Comparison of ENCODE assay signal across 8 cellular contexts in the genomic region with DNA sequence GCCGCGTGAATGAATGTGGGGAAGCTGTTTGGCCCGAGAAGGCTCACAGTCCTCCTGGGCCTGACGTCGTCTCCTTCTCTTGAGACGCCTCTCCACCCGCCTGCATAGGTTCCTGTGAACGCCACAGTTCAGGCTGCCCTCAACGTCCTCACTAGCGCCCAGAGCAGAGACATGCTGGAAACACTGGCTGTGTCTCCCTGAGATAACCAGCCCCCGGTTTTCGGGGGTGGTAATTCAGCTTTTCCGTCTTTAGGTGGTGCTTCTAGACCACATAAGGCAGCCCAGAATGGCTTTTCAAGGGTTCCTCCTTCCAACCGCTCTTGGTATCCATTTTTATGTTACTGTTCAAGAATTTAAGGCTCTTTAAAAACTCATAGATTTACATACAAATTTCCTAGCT.
DNase-seq lines count a peak whose midpoint lies in the region; ATAC-seq, FAIRE-seq and TF ChIP-seq lines count a peak whose summit lies in the region.

No MANE protein-coding gene starts in this region.

- H3K9me3 ChIP-seq in gastroesophageal sphincter, result no peaks in the 10 kb centered on the region
- no peaks in the 10 kb centered on the region for H3K9me3 ChIP-seq in pancreas
- H3K9me3 ChIP-seq in gastrocnemius medialis, result no peaks in the 10 kb centered on the region

- no peak for TF ChIP-seq CTCF in RWPE1 (conservative IDR thresholded peaks at IDR 0.05; ENCODE audit: low read depth)
- TF ChIP-seq CTCF in gastroesophageal sphincter (IDR thresholded peaks at IDR 0.05), result peak in 2 of 4 experiments; percentile 9 to 61
- no peak for TF ChIP-seq CTCF in pancreas (IDR thresholded peaks at IDR 0.05)
- peak in 1 of 5 experiments; percentile 17 for TF ChIP-seq CTCF in gastrocnemius medialis (IDR thresholded peaks at IDR 0.05 in 4 of 5, conservative IDR thresholded peaks at IDR 0.05 in 1 of 5)

- in situ Hi-C loops in gastrocnemius medialis (cut with MboI; ENCODE audit: low sequenced_read_pairs in 4 of 4), result no loop called here

- H3K4me1 ChIP-seq in gastroesophageal sphincter (peaks cover 0 to 10% (median 0%) of the 10 kb centered on the region in 3 donors), pancreas (no peaks in the 10 kb centered on the region), gastrocnemius medialis (no peaks in the 10 kb centered on the region)

- POLR2A ChIA-PET in RWPE1 (lab: Yijun Ruan, JAX; ENCODE audit: low non-redundant PET), result no interaction called here

- no peaks in the 10 kb centered on the region for H3K36me3 ChIP-seq in gastroesophageal sphincter
- H3K36me3 ChIP-seq in pancreas, result no peaks in the 10 kb centered on the region
- no peaks in the 10 kb centered on the region for H3K36me3 ChIP-seq in gastrocnemius medialis

- H3K27me3 ChIP-seq in gastroesophageal sphincter (peaks cover 46% of the 10 kb centered on the region), pancreas (peaks cover 0 to 5% (median 2%) of the 10 kb centered on the region in 4 donors), gastrocnemius medialis (peaks cover 0 to 21% (median 14%) of the 10 kb centered on the region in 3 donors)

- 6 to 10% methylated on average over 3 to 8 of the region's 14 CpGs for WGBS in gastroesophageal sphincter (ENCODE audit: low coverage in 1 of 2), 2 donors
- WGBS in pancreas, 2 donors, result 16 to 17% methylated on average over 14 of the region's 14 CpGs

- TF ChIP-seq POLR2A in gastroesophageal sphincter (IDR thresholded peaks at IDR 0.05) (no peak), gastrocnemius medialis (IDR thresholded peaks at IDR 0.05) (no peak)

- FAIRE-seq in pancreas (lab: Jason Lieb, UNC), result no peak

- H3K4me3 ChIP-seq in gastroesophageal sphincter, result no peak overlapping the region
- no peak overlapping the region for H3K4me3 ChIP-seq in pancreas
- H3K4me3 ChIP-seq in gastrocnemius medialis, result no peak overlapping the region

- H3K27ac ChIP-seq in RWPE1, result no peak overlapping the region
- no peak overlapping the region for H3K27ac ChIP-seq in gastroesophageal sphincter
- H3K27ac ChIP-seq in pancreas, result no peak overlapping the region
- no peak overlapping the region for H3K27ac ChIP-seq in gastrocnemius medialis

- no peak for TF ChIP-seq EP300 in gastroesophageal sphincter (IDR thresholded peaks at IDR 0.05)

- peak; percentile 19 for DNase-seq in stimulated activated CD4-positive, alpha-beta T cell treated with anti-CD3 and anti-CD28 coated beads, Interleukin-15, amount 100 ng/mL, for 24 hours
- no peak for DNase-seq in stimulated activated CD4-positive, alpha-beta T cell treated with anti-CD3 and anti-CD28 coated beads, Interleukin-2, amount 100 ng/mL, for 48 hours
- DNase-seq in RWPE1 (ENCODE audit: low spot score), result peak; percentile 55
- no peak for DNase-seq in pancreas
- no peak for DNase-seq in gastrocnemius medialis
- no peak for DNase-seq in NCI-H345 (lab: John Stamatoyannopoulos, UW)

- intact Hi-C loops in pancreas (cut with DNase I) (no loop called here), gastrocnemius medialis (cut with DNase I; ENCODE audit: low total_unique reads) (no loop called here)

- ATAC-seq in gastroesophageal sphincter (peak; percentile 77), pancreas (peak in 3 of 4 donors; percentile 50 to 59 (median 54)), HG02571 (IDR thresholded peaks at IDR 0.05; ENCODE audit: unreplicated experiment) (no peak), gastrocnemius medialis (no peak)

- CTCF ChIA-PET in RWPE1 (lab: Yijun Ruan, JAX), result interaction anchor here (0.6 to 0.8 kb wide), 2 partner anchors 1035 to 1445 kb away, joined by 3 read pairs; no protein-coding TSS in a partner anchor

Comparison
In these comparisons a context has a peak if more than half of its experiments do, and no peak if none do; other contexts are left out.
1. DNase-seq: peak in stimulated activated CD4-positive, alpha-beta T cell treated with anti-CD3 and anti-CD28 coated beads, Interleukin-15, amount 100 ng/mL, for 24 hours (single experiment) and RWPE1 (single experiment); none in stimulated activated CD4-positive, alpha-beta T cell treated with anti-CD3 and anti-CD28 coated beads, Interleukin-2, amount 100 ng/mL, for 48 hours (0 of 2), pancreas (0 of 6), gastrocnemius medialis (0 of 2) and NCI-H345 (single experiment).
2. ATAC-seq: peak in gastroesophageal sphincter (single experiment) and pancreas (3 of 4); none in HG02571 (single experiment) and gastrocnemius medialis (0 of 2).